Comparison of ENCODE assay signal across 1 cellular context in the genomic region with DNA sequence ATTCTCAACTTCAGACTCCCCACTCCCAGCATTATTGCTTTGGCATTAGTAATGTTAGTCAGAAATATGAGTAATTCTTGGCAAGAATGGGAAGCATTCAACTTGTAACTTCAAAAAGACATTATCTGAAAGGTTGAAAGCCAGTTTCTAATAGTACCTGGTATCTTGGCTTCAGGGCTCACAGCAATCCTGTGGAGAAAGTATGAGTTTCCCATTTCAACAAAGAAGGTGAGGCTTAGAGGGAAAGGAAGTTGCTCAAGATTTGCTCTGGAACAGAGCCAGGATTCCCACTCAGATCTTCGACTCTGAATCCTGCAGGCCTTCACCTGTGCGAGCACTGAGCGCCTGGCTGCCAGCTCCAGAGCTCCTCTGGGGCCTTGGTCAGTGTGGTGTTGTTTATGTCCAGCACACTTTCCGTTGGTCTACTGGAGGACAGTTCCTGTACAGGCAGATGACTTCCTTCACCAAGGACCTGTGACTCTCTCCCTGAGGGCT.
TF ChIP-seq lines count a peak whose summit lies in the region.

No MANE protein-coding gene starts in this region.

TF ChIP-seq in endothelial cell of umbilical vein, 7 proteins besides CTCF, POLR2A, EP300 and RAD21:
- TF ChIP-seq GATA2 (IDR thresholded peaks at IDR 0.05; ENCODE audit: insufficient read depth, insufficient read length, low read depth, low read length) (no peak), POLR2AphosphoS5 (IDR thresholded peaks at IDR 0.05; ENCODE audit: insufficient read depth, low read depth, low read length) (no peak), JUN (IDR thresholded peaks at IDR 0.05; ENCODE audit: borderline replicate concordance, insufficient read depth, insufficient read length, low read depth) (no peak), FOS (IDR thresholded peaks at IDR 0.05; ENCODE audit: borderline replicate concordance, insufficient read depth, low read length) (no peak)
- TF ChIP-seq, protein P1, sequence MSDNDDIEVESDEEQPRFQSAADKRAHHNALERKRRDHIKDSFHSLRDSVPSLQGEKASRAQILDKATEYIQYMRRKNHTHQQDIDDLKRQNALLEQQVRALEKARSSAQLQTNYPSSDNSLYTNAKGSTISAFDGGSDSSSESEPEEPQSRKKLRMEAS (IDR thresholded peaks at IDR 0.05; ENCODE audit: insufficient read depth, insufficient read length): no peak
